1 cellular context compared by ENCODE assay signal in genomic region chr3:123447416-123447748, GRCh38.
TF ChIP-seq lines count a peak whose summit lies in the region.

No MANE protein-coding gene starts in this region.

TF ChIP-seq in H1, 55 proteins besides CTCF, POLR2A, EP300 and RAD21 (continued from another document):
- TF ChIP-seq ATF2 (IDR thresholded peaks at IDR 0.05; ENCODE audit: low read length) (no peak), GTF2F1 (IDR thresholded peaks at IDR 0.05; ENCODE audit: borderline replicate concordance, low read depth, low read length) (no peak), CREB1 (IDR thresholded peaks at IDR 0.05) (no peak), SUZ12 (IDR thresholded peaks at IDR 0.05; ENCODE audit: low read length) (no peak), RFX5 (IDR thresholded peaks at IDR 0.05; ENCODE audit: borderline replicate concordance, low read depth, low read length) (no peak), TAF7 (optimal IDR thresholded peaks at IDR 0.05; ENCODE audit: borderline replicate concordance, low read depth, low read length) (no peak), SP4 (IDR thresholded peaks at IDR 0.05; ENCODE audit: low read length) (no peak), PHF8 (conservative IDR thresholded peaks at IDR 0.05; ENCODE audit: low read depth, low read length) (no peak), BACH1 (IDR thresholded peaks at IDR 0.05; ENCODE audit: low read length) (no peak), TEAD4 (IDR thresholded peaks at IDR 0.05; ENCODE audit: low read depth, low read length) (no peak), KDM1A (IDR thresholded peaks at IDR 0.05; ENCODE audit: borderline replicate concordance, low read length) (no peak)
